3 cellular contexts compared by ENCODE assay signal in the genomic region with DNA sequence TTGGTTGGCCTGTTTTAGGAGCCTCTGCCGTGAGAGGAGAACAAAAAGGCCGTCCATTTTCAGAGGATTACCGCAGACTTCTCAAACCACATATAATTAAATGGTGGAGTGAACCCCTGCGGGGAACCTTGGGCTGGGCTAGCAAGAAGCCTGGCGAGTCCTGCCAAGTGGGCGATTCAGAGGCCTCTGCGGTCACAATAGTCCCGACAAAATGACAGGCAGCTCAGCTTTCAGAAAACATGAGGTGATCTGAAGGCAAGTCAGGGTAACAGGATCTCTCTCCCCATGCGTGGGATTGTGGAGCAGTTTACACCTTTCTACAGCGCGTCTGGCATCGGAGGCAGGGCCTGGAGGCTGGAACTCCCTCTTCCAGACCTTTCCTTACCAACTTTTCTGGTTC.
TF ChIP-seq lines count a peak whose summit lies in the region.

No MANE protein-coding gene starts in this region.

TF ChIP-seq in SK-N-SH, 30 proteins besides CTCF, POLR2A, EP300 and RAD21 (continued from another document):
- TF ChIP-seq, protein P1, sequence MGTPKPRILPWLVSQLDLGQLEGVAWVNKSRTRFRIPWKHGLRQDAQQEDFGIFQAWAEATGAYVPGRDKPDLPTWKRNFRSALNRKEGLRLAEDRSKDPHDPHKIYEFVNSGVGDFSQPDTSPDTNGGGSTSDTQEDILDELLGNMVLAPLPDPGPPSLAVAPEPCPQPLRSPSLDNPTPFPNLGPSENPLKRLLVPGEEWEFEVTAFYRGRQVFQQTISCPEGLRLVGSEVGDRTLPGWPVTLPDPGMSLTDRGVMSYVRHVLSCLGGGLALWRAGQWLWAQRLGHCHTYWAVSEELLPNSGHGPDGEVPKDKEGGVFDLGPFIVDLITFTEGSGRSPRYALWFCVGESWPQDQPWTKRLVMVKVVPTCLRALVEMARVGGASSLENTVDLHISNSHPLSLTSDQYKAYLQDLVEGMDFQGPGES (IDR thresholded peaks at IDR 0.05; ENCODE audit: low read depth, low read length) = no peak
- TF ChIP-seq RXRA (IDR thresholded peaks at IDR 0.05; ENCODE audit: borderline replicate concordance, low read depth) = no peak
- no peak for TF ChIP-seq SIN3A (IDR thresholded peaks at IDR 0.05; ENCODE audit: borderline replicate concordance, low read depth, low read length)
- no peak for TF ChIP-seq RFX5 (IDR thresholded peaks at IDR 0.05; ENCODE audit: low read length)
TF ChIP-seq in SK-N-SH: peak in this region for 0.

TF ChIP-seq in SK-N-SH treated with all-trans-retinoic acid at 6 μM for 48 hours, 23 proteins besides CTCF, POLR2A, EP300 and RAD21 (continued from another document):
- TF ChIP-seq ZNF565 (CRISPR knock-in tag; conservative IDR thresholded peaks at IDR 0.05; ENCODE audit: low read depth) = no peak
- TF ChIP-seq OSR1 (CRISPR knock-in tag; IDR thresholded peaks at IDR 0.05) = no peak
- no peak for TF ChIP-seq ZFP30 (CRISPR knock-in tag; IDR thresholded peaks at IDR 0.05)
- TF ChIP-seq GLIS3 (CRISPR knock-in tag; IDR thresholded peaks at IDR 0.05) = no peak
- TF ChIP-seq ESRRG (CRISPR knock-in tag; IDR thresholded peaks at IDR 0.05) = no peak
- TF ChIP-seq TCF4 (CRISPR knock-in tag; IDR thresholded peaks at IDR 0.05; ENCODE audit: borderline replicate concordance) = no peak
- TF ChIP-seq, protein P2, sequence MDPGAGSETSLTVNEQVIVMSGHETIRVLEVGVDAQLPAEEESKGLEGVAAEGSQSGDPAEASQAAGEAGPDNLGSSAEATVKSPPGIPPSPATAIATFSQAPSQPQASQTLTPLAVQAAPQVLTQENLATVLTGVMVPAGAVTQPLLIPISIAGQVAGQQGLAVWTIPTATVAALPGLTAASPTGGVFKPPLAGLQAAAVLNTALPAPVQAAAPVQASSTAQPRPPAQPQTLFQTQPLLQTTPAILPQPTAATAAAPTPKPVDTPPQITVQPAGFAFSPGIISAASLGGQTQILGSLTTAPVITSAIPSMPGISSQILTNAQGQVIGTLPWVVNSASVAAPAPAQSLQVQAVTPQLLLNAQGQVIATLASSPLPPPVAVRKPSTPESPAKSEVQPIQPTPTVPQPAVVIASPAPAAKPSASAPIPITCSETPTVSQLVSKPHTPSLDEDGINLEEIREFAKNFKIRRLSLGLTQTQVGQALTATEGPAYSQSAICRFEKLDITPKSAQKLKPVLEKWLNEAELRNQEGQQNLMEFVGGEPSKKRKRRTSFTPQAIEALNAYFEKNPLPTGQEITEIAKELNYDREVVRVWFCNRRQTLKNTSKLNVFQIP (CRISPR knock-in tag; IDR thresholded peaks at IDR 0.05; ENCODE audit: borderline replicate concordance, low read depth) = no peak
- no peak for TF ChIP-seq SNAI2 (CRISPR knock-in tag; IDR thresholded peaks at IDR 0.05)

TF ChIP-seq in H1, 55 proteins besides CTCF, POLR2A, EP300 and RAD21 (continued from another document):
- TF ChIP-seq, protein P3, sequence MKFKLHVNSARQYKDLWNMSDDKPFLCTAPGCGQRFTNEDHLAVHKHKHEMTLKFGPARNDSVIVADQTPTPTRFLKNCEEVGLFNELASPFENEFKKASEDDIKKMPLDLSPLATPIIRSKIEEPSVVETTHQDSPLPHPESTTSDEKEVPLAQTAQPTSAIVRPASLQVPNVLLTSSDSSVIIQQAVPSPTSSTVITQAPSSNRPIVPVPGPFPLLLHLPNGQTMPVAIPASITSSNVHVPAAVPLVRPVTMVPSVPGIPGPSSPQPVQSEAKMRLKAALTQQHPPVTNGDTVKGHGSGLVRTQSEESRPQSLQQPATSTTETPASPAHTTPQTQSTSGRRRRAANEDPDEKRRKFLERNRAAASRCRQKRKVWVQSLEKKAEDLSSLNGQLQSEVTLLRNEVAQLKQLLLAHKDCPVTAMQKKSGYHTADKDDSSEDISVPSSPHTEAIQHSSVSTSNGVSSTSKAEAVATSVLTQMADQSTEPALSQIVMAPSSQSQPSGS (IDR thresholded peaks at IDR 0.05; ENCODE audit: low read length) = no peak
- TF ChIP-seq YY1 (IDR thresholded peaks at IDR 0.05; ENCODE audit: low read depth, low read length) = no peak
- TF ChIP-seq PHF8 (conservative IDR thresholded peaks at IDR 0.05; ENCODE audit: low read depth, low read length) = no peak
- no peak for TF ChIP-seq EGR1 (IDR thresholded peaks at IDR 0.05; ENCODE audit: borderline replicate concordance, low read depth, low read length)
- no peak for TF ChIP-seq TCF12 (IDR thresholded peaks at IDR 0.05; ENCODE audit: low read depth, low read length)
- TF ChIP-seq ASH2L (IDR thresholded peaks at IDR 0.05; ENCODE audit: low read length) = no peak
